ENCODE assay signal across 22 cellular contexts in the genomic region with DNA sequence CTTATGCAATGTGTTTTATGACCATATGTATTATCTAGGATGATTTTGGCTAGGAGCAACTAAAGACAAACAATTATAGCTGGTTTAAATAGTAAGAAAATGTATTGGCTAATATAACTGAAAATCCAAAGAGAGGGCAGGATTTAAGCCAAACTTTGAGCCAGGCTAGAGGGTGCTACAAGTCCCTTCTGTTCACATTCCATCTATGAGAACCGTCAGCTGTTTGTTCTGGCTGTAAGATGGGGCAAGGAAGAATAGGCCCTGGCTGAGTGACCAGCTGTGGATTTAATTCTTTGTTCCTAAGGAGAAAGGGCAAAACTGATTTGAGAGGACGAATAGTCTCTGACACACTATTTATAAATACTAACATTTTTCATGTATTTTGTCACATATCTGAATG.
DNase-seq lines count a peak whose midpoint lies in the region; TF ChIP-seq lines count a peak whose summit lies in the region.
"Had no signal": no experiment of that assay in that cellular context is flagged by ENCODE, and none has a peak within 500 bp of the region (broad histone marks: within the 10 kb centered on the region; RNA-seq: fewer than 3 reads in every experiment).

No MANE protein-coding gene starts in this region.

- POLR2A ChIA-PET in MCF 10A (lab: Yijun Ruan, JAX): interaction anchor here (1.2 kb wide), 1 partner anchor 12 kb away, joined by 3 read pairs; no protein-coding TSS in a partner anchor

- H3K27ac Mint-ChIP-seq in MCF 10A (ENCODE audit: low read depth, unreplicated experiment): no peak overlapping the region
- H3K27ac Mint-ChIP-seq: CD4-positive, alpha-beta T cell had no signal

- no peak overlapping the region for H3K4me3 Mint-ChIP-seq in MCF 10A (ENCODE audit: unreplicated experiment)
- H3K4me3 Mint-ChIP-seq: CD4-positive, alpha-beta T cell had no signal

- no peaks in the 10 kb centered on the region for H3K27me3 Mint-ChIP-seq in MCF 10A (ENCODE audit: insufficient read depth, unreplicated experiment)
- H3K27me3 Mint-ChIP-seq: CD4-positive, alpha-beta T cell had no signal

- peaks cover 8% of the 10 kb centered on the region for H3K9me3 Mint-ChIP-seq in MCF 10A (ENCODE audit: unreplicated experiment)

- TF ChIP-seq CTCF in MCF 10A (IDR thresholded peaks at IDR 0.05; ENCODE audit: unreplicated experiment): no peak

- no peaks in the 10 kb centered on the region for H3K27me3 ChIP-seq in SJCRH30
- H3K27me3 ChIP-seq: BLaER1, SJSA1 had no signal

- H3K36me3 Mint-ChIP-seq in MCF 10A (ENCODE audit: insufficient read depth, unreplicated experiment): no peaks in the 10 kb centered on the region

- H3K4me1 Mint-ChIP-seq in MCF 10A (ENCODE audit: insufficient read depth, unreplicated experiment): no peaks in the 10 kb centered on the region

- DNase-seq in Ammon's horn (ENCODE audit: low spot score) (peak; percentile 70), SJCRH30 (peak; percentile 24 to 51), medulla oblongata (ENCODE audit: extremely low spot score) (peak; percentile 60), putamen (ENCODE audit: low spot score) (peak; percentile 48), NCI-H1694 (lab: John Stamatoyannopoulos, UW) (no peak), SIG-M5 (lab: John Stamatoyannopoulos, UW) (no peak), MCF 10A (ENCODE audit: unreplicated experiment) (no peak)
- DNase-seq in activated naive CD4-positive, alpha-beta T cell (lab: John Stamatoyannopoulos, UW): no peak
- DNase-seq: CD4-positive, alpha-beta T cell; GDM1; HCEC 1CT; IMR-90; KG1; MM.1S; NCI-H2029 treated with DMSO at 0.1 percent for 48 hours; NCI-H446 treated with DMSO at 0.1 percent for 48 hours; NCI-H774; NK-92 treated with Interleukin-12 subunit alpha and Interleukin-12 subunit beta, amount 100 ng/mL, for 24 hours; PC-3 had no signal

- no peak overlapping the region for H3K27ac ChIP-seq in SJCRH30
- H3K27ac ChIP-seq: BLaER1, SJSA1 had no signal

- H3K9me3 ChIP-seq in SJCRH30 (replicated peaks): 0 out of 2 replicates have a peak, but pooled peaks cover 1% of the 10 kb centered on the region
- H3K9me3 ChIP-seq: SJSA1 had no signal

- H3K36me3 ChIP-seq in SJCRH30: no peaks in the 10 kb centered on the region
- H3K36me3 ChIP-seq: BLaER1, SJSA1 had no signal

- H3K4me3 ChIP-seq in SJCRH30: no peak overlapping the region
- H3K4me3 ChIP-seq: BLaER1, GM12878, SJSA1 had no signal

- intact Hi-C loops in MCF 10A (cut with micrococcal nuclease): no loop called here

- no TSS peak for BruUV-seq in MCF 10A (replicated peaks; lab: Mats Ljungman, UMichigan)

- CTCF ChIA-PET in MCF 10A (lab: Yijun Ruan, JAX): interaction anchor here (1.0 to 1.3 kb wide), 2 partner anchors 24 to 32 kb away, joined by 3 to 4 read pairs; no protein-coding TSS in a partner anchor

- H3K4me1 ChIP-seq in SJCRH30: peaks cover 2% of the 10 kb centered on the region; the same call in 1 of the 2 replicates
- H3K4me1 ChIP-seq: BLaER1, SJSA1 had no signal

Comparison
In these comparisons a context has a peak if more than half of its experiments do, and no peak if none do; other contexts are left out.
1. DNase-seq: peak in Ammon's horn (single experiment), SJCRH30 (2 of 2), medulla oblongata (single experiment) and putamen (single experiment); none in activated naive CD4-positive, alpha-beta T cell (0 of 4), NCI-H1694 (single experiment), SIG-M5 (single experiment) and MCF 10A (single experiment).